Comparison of ENCODE assay signal across 11 cellular contexts in genomic region chr10:88227342-88228018, GRCh38.
A peak's percentile ranks its signal among the peaks of the same experiment; 100 is the strongest.
DNase-seq lines count a peak whose midpoint lies in the region; ATAC-seq and TF ChIP-seq lines count a peak whose summit lies in the region.
"Had no signal": no experiment of that assay in that cellular context is flagged by ENCODE, and none has a peak within 500 bp of the region (broad histone marks: within the 10 kb centered on the region; RNA-seq: fewer than 3 reads in every experiment).

No MANE protein-coding gene starts in this region.

- TF ChIP-seq CTCF in coronary artery (IDR thresholded peaks at IDR 0.05) (no peak), thyroid gland (IDR thresholded peaks at IDR 0.05) (no peak), HFFc6 (IDR thresholded peaks at IDR 0.05) (no peak)

- H3K36me3 Mint-ChIP-seq in HFFc6 (ENCODE audit: low read depth) = no peaks in the 10 kb centered on the region

- peak; percentile 78 for ATAC-seq in left lobe of liver

- intact Hi-C loops in thyroid gland (cut with DNase I) = no loop called here

- TF ChIP-seq POLR2A in thyroid gland (IDR thresholded peaks at IDR 0.05) = no peak

- WGBS in thyroid gland, 2 donors = 68 to 71% methylated on average over 8 of the region's 8 CpGs

- peaks cover 16% of the 10 kb centered on the region for H3K4me1 Mint-ChIP-seq in HFFc6 (ENCODE audit: low read depth)

- no peaks in the 10 kb centered on the region for H3K27me3 ChIP-seq in thyroid gland

- H3K9me3 ChIP-seq in thyroid gland = no peaks in the 10 kb centered on the region
- H3K9me3 ChIP-seq: Caco-2 had no signal

- no peaks in the 10 kb centered on the region for H3K36me3 ChIP-seq in thyroid gland

- peaks cover 2% of the 10 kb centered on the region for H3K27me3 Mint-ChIP-seq in HFFc6 (ENCODE audit: insufficient read depth)

- H3K27ac Mint-ChIP-seq in HFFc6 = no peak overlapping the region

- DNase-seq in NCI-H2227 treated with DMSO at 0.1 percent for 48 hours (lab: John Stamatoyannopoulos, UW) (peak; percentile 29), coronary artery (ENCODE audit: low spot score) (no peak), left lobe of liver (ENCODE audit: low spot score) (no peak), thyroid gland (peak; percentile 13 to 23), NCI-H2171 treated with DMSO at 0.1 percent for 48 hours (lab: John Stamatoyannopoulos, UW) (no peak), HFFc6 (no peak), NCI-H1092 treated with DMSO at 0.1 percent for 48 hours (lab: John Stamatoyannopoulos, UW) (no peak)
- DNase-seq in NK-92 treated with Interleukin-12 subunit alpha and Interleukin-12 subunit beta, amount 100 ng/mL, for 24 hours (lab: John Stamatoyannopoulos, UW) = no peak
- DNase-seq: Caco-2, T-helper 2 cell, trophoblast cell had no signal

- no peak overlapping the region for H3K4me3 ChIP-seq in coronary artery
- no peak overlapping the region for H3K4me3 ChIP-seq in thyroid gland (replicated peaks in 1 of 3)

- no peaks in the 10 kb centered on the region for H3K9me3 Mint-ChIP-seq in HFFc6

- H3K27ac ChIP-seq in coronary artery (peak overlapping the region; percentile 74 to 83), thyroid gland (peak overlapping the region in 1 of 3 donors; percentile 27)

- H3K4me1 ChIP-seq in thyroid gland = peaks cover 7 to 13% of the 10 kb centered on the region in 2 donors

- no peak overlapping the region for H3K4me3 Mint-ChIP-seq in HFFc6

Comparison
In these comparisons a context has a peak if more than half of its experiments do, and no peak if none do; other contexts are left out.
1. DNase-seq: peak in NCI-H2227 treated with DMSO at 0.1 percent for 48 hours (single experiment) and thyroid gland (2 of 2); none in coronary artery (single experiment), left lobe of liver (single experiment), NK-92 treated with Interleukin-12 subunit alpha and Interleukin-12 subunit beta, amount 100 ng/mL, for 24 hours (single experiment), NCI-H2171 treated with DMSO at 0.1 percent for 48 hours (single experiment), HFFc6 (single experiment) and NCI-H1092 treated with DMSO at 0.1 percent for 48 hours (single experiment).